ENCODE assay signal across 8 cellular contexts in the genomic region with DNA sequence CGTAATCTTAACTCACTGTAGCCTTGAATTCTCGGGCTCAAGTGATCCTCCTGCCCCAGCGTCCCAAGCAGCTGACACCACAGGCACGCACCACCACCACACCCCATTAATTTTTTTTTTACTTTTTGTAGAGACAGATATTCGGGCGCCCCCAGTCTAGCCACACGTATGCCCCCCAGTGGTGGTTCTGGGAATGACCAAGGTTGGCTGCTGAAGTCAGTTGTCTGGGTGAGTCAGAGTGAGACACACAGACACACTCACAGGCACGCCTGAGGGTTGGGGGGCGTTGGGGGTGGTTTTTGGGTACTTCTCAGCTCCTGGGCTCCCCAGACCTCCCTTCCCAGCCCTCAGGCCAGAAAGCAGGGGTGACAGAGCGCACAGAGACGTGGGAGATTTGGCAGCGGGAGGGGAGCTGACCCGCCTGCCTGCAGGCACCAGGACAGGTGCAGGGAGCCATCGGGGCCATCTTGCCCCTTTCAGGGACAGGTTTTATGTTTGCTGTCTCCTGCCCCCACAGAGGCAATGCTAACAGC.
A peak's percentile ranks its signal among the peaks of the same experiment; 100 is the strongest.
DNase-seq lines count a peak whose midpoint lies in the region; ATAC-seq and TF ChIP-seq lines count a peak whose summit lies in the region.

No MANE protein-coding gene starts in this region.

- no peak overlapping the region for H3K9ac ChIP-seq in OCI-LY1 (ENCODE audit: low read length)

- H3K27me3 ChIP-seq in OCI-LY1 (ENCODE audit: insufficient read depth, low read length) = no peaks in the 10 kb centered on the region; the same call in 1 of the 2 replicates

- no peaks in the 10 kb centered on the region for H3F3A ChIP-seq in OCI-LY1 (ENCODE audit: insufficient read depth, low read length)

- peaks cover 2% of the 10 kb centered on the region for H3K4me1 ChIP-seq in OCI-LY1 (ENCODE audit: insufficient read depth, low read length, severe bottlenecking)

- no peaks in the 10 kb centered on the region for H4K20me1 ChIP-seq in OCI-LY1 (ENCODE audit: insufficient read depth, low read length)

- H3K9me3 ChIP-seq in OCI-LY1 (ENCODE audit: low read length) = no peaks in the 10 kb centered on the region

- no peak overlapping the region for H2AFZ ChIP-seq in OCI-LY1 (ENCODE audit: low read length)

- H3K27me3 Mint-ChIP-seq in nephron (ENCODE audit: low read depth) = peaks cover 4% of the 10 kb centered on the region

- no peak overlapping the region for H3K27ac ChIP-seq in OCI-LY1 (ENCODE audit: low read depth, low read length, poor library complexity, severe bottlenecking)

- no peak overlapping the region for H3K4me3 Mint-ChIP-seq in nephron

- no peaks in the 10 kb centered on the region for H3K36me3 Mint-ChIP-seq in nephron (ENCODE audit: low read depth)

- no peak overlapping the region for H3K4me2 ChIP-seq in OCI-LY1 (ENCODE audit: low read length)

- H3K4me3 ChIP-seq in GM12864 (ENCODE audit: low read depth, low read length) = no peak overlapping the region
- no peak overlapping the region for H3K4me3 ChIP-seq in OCI-LY1 (ENCODE audit: low read depth, low read length, poor library complexity, severe bottlenecking)

- H3K36me3 ChIP-seq in OCI-LY1 (ENCODE audit: insufficient read depth, low read length) = 0 out of 2 replicates have a peak, but pooled peaks cover 4% of the 10 kb centered on the region

- H3K9me3 Mint-ChIP-seq in nephron = peaks cover 2% of the 10 kb centered on the region

- no peaks in the 10 kb centered on the region for H3K79me2 ChIP-seq in OCI-LY1 (ENCODE audit: insufficient read depth, low read length)

- H3K9me2 ChIP-seq in OCI-LY1 (ENCODE audit: low read depth, low read length) = no peaks in the 10 kb centered on the region

- ATAC-seq in HG03521 (IDR thresholded peaks at IDR 0.05; ENCODE audit: unreplicated experiment) (peak; percentile 57), GM19035 (IDR thresholded peaks at IDR 0.05; ENCODE audit: unreplicated experiment) (no peak)

- H3K4me1 Mint-ChIP-seq in nephron = peaks cover 24% of the 10 kb centered on the region

- peak; percentile 78 for TF ChIP-seq CTCF in GM12864 (IDR thresholded peaks at IDR 0.05; ENCODE audit: low read depth, low read length, missing control alignments)
- peak; percentile 84 for TF ChIP-seq CTCF in OCI-LY1 (IDR thresholded peaks at IDR 0.05; ENCODE audit: low read length)
- peak; percentile 71 to 77 (median 75) for TF ChIP-seq CTCF in nephron (IDR thresholded peaks at IDR 0.05; ENCODE audit: unreplicated experiment in 3 of 3)

- no peak for TF ChIP-seq POLR2A in erythroblast (IDR thresholded peaks at IDR 0.05; ENCODE audit: low read length)

- H3K27ac Mint-ChIP-seq in nephron = peak overlapping the region in 1 of 3 experiments; percentile 29

- DNase-seq in GM12864 (ENCODE audit: low read depth) (peak; percentile 60), erythroblast (lab: John Stamatoyannopoulos, UW) (peak; percentile 82 to 89)
- DNase-seq in activated CD8-positive, alpha-beta memory T cell treated with anti-CD3 and anti-CD28 coated beads, Interleukin-2, amount 50 U/mL, for 48 hours = peak; percentile 92
- DNase-seq in stimulated activated naive CD4-positive, alpha-beta T cell treated with Interleukin-2 at 50 U/mL for 16 hours (lab: John Stamatoyannopoulos, UW) = peak; percentile 80
